In the genomic region with DNA sequence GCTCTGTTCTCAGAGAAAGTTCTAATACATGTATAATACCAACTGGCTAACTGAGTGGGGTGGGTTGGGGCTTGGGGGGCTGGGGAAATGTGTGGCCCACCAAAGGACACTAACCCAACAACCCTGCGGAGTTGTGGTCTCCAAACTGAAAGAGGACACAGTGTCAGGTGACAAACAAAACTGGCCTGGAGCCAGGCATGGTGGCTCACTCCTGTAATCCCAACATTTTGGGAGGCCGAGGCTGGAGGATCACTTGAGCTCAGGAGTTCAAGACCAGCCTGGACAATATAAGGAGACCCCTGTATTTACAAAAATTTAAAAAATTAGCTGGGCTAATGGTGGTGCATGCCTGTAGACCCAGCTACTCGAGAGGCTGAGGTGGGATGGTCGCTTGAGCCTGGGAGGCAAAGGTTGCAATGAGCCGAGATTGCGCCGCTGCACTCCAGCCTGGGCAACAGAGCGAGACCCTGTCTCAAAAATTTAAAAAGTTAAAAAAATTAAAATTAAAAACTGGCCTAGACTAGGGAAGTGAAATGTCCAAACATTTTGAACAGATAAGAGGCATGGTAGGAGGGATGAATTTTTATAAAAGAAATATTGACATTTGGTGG, we compare ENCODE assay signal across 21 cellular contexts.
"Had no signal": no experiment of that assay in that cellular context is flagged by ENCODE, and none has a peak within 500 bp of the region (broad histone marks: within the 10 kb centered on the region; RNA-seq: fewer than 3 reads in every experiment).

No MANE protein-coding gene starts in this region.

- H3K27ac Mint-ChIP-seq: activated CD4-positive, alpha-beta memory T cell treated with anti-CD3 and anti-CD28 coated beads, Interleukin-2, amount 10 ng/mL, durations not matched to agents 7 days and 5 days had no signal

- H3K36me3 ChIP-seq: adrenal gland, cardiac muscle cell, stomach, vagina had no signal

- H3K27me3 Mint-ChIP-seq: progenitor cell of endocrine pancreas had no signal

- H3K9me3 Mint-ChIP-seq: activated CD4-positive, alpha-beta memory T cell treated with anti-CD3 and anti-CD28 coated beads, Interleukin-2, amount 10 ng/mL, durations not matched to agents 7 days and 5 days; activated T-cell treated with anti-CD3 and anti-CD28 coated beads, Interleukin-2, amount 50 U/mL, for 4 hours had no signal

- H3K27ac ChIP-seq: esophagus muscularis mucosa had no signal

- DNase-seq: activated CD4-positive, alpha-beta memory T cell treated with anti-CD3 and anti-CD28 coated beads, Interleukin-2, amount 10 ng/mL, durations not matched to agents 7 days and 5 days; activated CD4-positive, alpha-beta T cell treated with anti-CD3 and anti-CD28 coated beads for 4 hours; activated effector memory CD4-positive, alpha-beta T cell treated with Interleukin-2 at 50 U/mL for 16 hours; activated naive CD4-positive, alpha-beta T cell treated with anti-CD3 and anti-CD28 coated beads, Interleukin-2, amount 50 U/mL, for 16 hours; activated T-cell treated with anti-CD3 and anti-CD28 coated beads, Interleukin-2, amount 50 U/mL, for 4 hours; effector CD4-positive, alpha-beta T cell; kidney; left ventricle myocardium superior; mesendoderm; nephron progenitor cell; right cardiac atrium; small intestine; stomach; T-helper 9 cell; testis had no signal

- H3K4me3 Mint-ChIP-seq: activated CD4-positive, alpha-beta memory T cell treated with anti-CD3 and anti-CD28 coated beads, Interleukin-2, amount 10 ng/mL, durations not matched to agents 7 days and 5 days; activated T-cell treated with anti-CD3 and anti-CD28 coated beads, Interleukin-2, amount 50 U/mL, for 4 hours; nephron progenitor cell had no signal

- H3K4me3 ChIP-seq: adrenal gland, cardiac muscle cell, esophagus muscularis mucosa, hepatocyte, stomach, testis, vagina had no signal

- H3K27me3 ChIP-seq: adrenal gland, cardiac muscle cell, esophagus muscularis mucosa, hepatocyte, stomach, testis, vagina had no signal

- H3K9me3 ChIP-seq: adrenal gland, esophagus muscularis mucosa, stomach, testis, vagina had no signal

- ATAC-seq: activated T-cell treated with anti-CD3 and anti-CD28 coated beads, Interleukin-2, amount 50 U/mL, for 4 hours; left ventricle myocardium superior had no signal
